In the genomic region with DNA sequence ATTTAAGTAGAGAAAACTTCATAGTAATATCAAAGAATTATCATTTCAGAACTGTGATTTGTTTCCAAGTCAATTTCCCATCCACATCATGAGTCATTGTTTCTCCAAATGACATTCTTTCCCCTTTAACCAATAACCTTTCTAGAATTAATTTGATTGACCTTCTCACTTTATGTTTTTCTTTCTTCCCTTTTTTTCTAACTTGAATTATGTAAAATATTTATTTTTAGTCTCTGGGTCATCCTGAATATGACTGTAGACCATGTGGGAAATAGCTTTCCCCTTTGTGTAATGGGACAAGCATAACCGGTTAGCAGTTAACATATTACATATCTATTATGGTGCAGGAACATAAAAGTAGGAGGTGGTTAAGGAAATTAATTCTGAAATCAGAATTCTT, we compare ENCODE assay signal across 18 cellular contexts.
"Had no signal": no experiment of that assay in that cellular context is flagged by ENCODE, and none has a peak within 500 bp of the region (broad histone marks: within the 10 kb centered on the region; RNA-seq: fewer than 3 reads in every experiment).

No MANE protein-coding gene starts in this region.

- H3K4me3 Mint-ChIP-seq: activated CD4-positive, alpha-beta T cell treated with anti-CD3 and anti-CD28 coated beads for 36 hours; immature natural killer cell; naive thymus-derived CD8-positive, alpha-beta T cell; stimulated activated memory B cell treated with anti-CD40 and anti-IgM and Interleukin-4, amounts not matched to agents 10 μg/mL and 1 μg/mL and 100 μg/mL, for 72 hours; WTC11 had no signal

- ATAC-seq: activated CD4-positive, alpha-beta T cell treated with anti-CD3 and anti-CD28 coated beads for 36 hours; activated naive CD4-positive, alpha-beta T cell treated with anti-CD3 and anti-CD28 coated beads, Interleukin-2, amount 50 U/mL, for 72 hours; gastroesophageal sphincter; naive thymus-derived CD8-positive, alpha-beta T cell; right lobe of liver; stimulated activated memory B cell treated with anti-CD40 and anti-IgM and Interleukin-4, amounts not matched to agents 10 μg/mL and 1 μg/mL and 100 μg/mL, for 72 hours; WTC11 had no signal

- H3K36me3 Mint-ChIP-seq: immature natural killer cell; naive thymus-derived CD8-positive, alpha-beta T cell; stimulated activated memory B cell treated with anti-CD40 and anti-IgM and Interleukin-4, amounts not matched to agents 10 μg/mL and 1 μg/mL and 100 μg/mL, for 72 hours had no signal

- H3K4me1 Mint-ChIP-seq: activated CD4-positive, alpha-beta T cell treated with anti-CD3 and anti-CD28 coated beads for 36 hours; immature natural killer cell; stimulated activated memory B cell treated with anti-CD40 and anti-IgM and Interleukin-4, amounts not matched to agents 10 μg/mL and 1 μg/mL and 100 μg/mL, for 72 hours; WTC11 had no signal

- H3K27ac Mint-ChIP-seq: activated CD4-positive, alpha-beta T cell treated with anti-CD3 and anti-CD28 coated beads for 36 hours; activated naive CD4-positive, alpha-beta T cell treated with anti-CD3 and anti-CD28 coated beads, Interleukin-2, amount 50 U/mL, for 72 hours; immature natural killer cell; naive thymus-derived CD8-positive, alpha-beta T cell; stimulated activated memory B cell treated with anti-CD40 and anti-IgM and Interleukin-4, amounts not matched to agents 10 μg/mL and 1 μg/mL and 100 μg/mL, for 72 hours; WTC11 had no signal

- H3K27me3 Mint-ChIP-seq: activated CD4-positive, alpha-beta T cell treated with anti-CD3 and anti-CD28 coated beads for 36 hours; naive thymus-derived CD8-positive, alpha-beta T cell; stimulated activated memory B cell treated with anti-CD40 and anti-IgM and Interleukin-4, amounts not matched to agents 10 μg/mL and 1 μg/mL and 100 μg/mL, for 72 hours had no signal

- DNase-seq: activated CD4-positive, alpha-beta T cell treated with anti-CD3 and anti-CD28 coated beads for 36 hours; activated CD4-positive, alpha-beta T cell treated with anti-CD3 and anti-CD28 coated beads, Interleukin-2, amount 50 U/mL, for 48 hours; activated gamma-delta T cell; adrenal gland; heart right ventricle; immature natural killer cell; mesendoderm; naive thymus-derived CD8-positive, alpha-beta T cell; ovary; right lobe of liver; stimulated activated CD4-positive, alpha-beta T cell treated with anti-CD3 and anti-CD28 coated beads, Interleukin-4, amount 100 ng/mL, for 24 hours; SW 1271; T-helper 2 cell; thyroid gland had no signal
